In genomic region chr2:53075760-53076159, GRCh38 we compare ENCODE assay signal across 16 cellular contexts.
"Had no signal": no experiment of that assay in that cellular context is flagged by ENCODE, and none has a peak within 500 bp of the region (broad histone marks: within the 10 kb centered on the region; RNA-seq: fewer than 3 reads in every experiment).

No MANE protein-coding gene starts in this region.

- H3K4me3 ChIP-seq: cardiac muscle cell, coronary artery, gastrocnemius medialis, suprapubic skin, upper lobe of right lung had no signal

- H3K27me3 Mint-ChIP-seq: activated CD4-positive, alpha-beta memory T cell treated with anti-CD3 and anti-CD28 coated beads, Interleukin-2, amount 10 ng/mL, durations not matched to agents 7 days and 5 days had no signal

- H3K4me3 Mint-ChIP-seq: activated CD4-positive, alpha-beta memory T cell treated with anti-CD3 and anti-CD28 coated beads, Interleukin-2, amount 10 ng/mL, durations not matched to agents 7 days and 5 days; activated T-helper 1 cell treated with anti-CD3 and anti-CD28 coated beads, Interleukin-12 subunit alpha, Interleukin-12 subunit beta, Interleukin-2, Interleukin-4 antibody, amounts not matched to agents 30 ng/mL and 10 ng/mL and 1 ng/mL, durations not matched to agents 14 hours and 24 hours and 36 hours; nephron progenitor cell had no signal

- H3K9me3 Mint-ChIP-seq: activated T-helper 1 cell treated with anti-CD3 and anti-CD28 coated beads, Interleukin-12 subunit alpha, Interleukin-12 subunit beta, Interleukin-2, Interleukin-4 antibody, amounts not matched to agents 30 ng/mL and 10 ng/mL and 1 ng/mL, durations not matched to agents 14 hours and 24 hours and 36 hours had no signal

- H3K27ac Mint-ChIP-seq: activated CD4-positive, alpha-beta memory T cell treated with anti-CD3 and anti-CD28 coated beads, Interleukin-2, amount 10 ng/mL, durations not matched to agents 7 days and 5 days; activated T-helper 1 cell treated with anti-CD3 and anti-CD28 coated beads, Interleukin-12 subunit alpha, Interleukin-12 subunit beta, Interleukin-2, Interleukin-4 antibody, amounts not matched to agents 30 ng/mL and 10 ng/mL and 1 ng/mL, durations not matched to agents 14 hours and 24 hours and 36 hours; nephron progenitor cell had no signal

- H3K4me1 Mint-ChIP-seq: activated CD4-positive, alpha-beta memory T cell treated with anti-CD3 and anti-CD28 coated beads, Interleukin-2, amount 10 ng/mL, durations not matched to agents 7 days and 5 days; nephron progenitor cell had no signal

- H3K27me3 ChIP-seq: cardiac muscle cell, gastrocnemius medialis, suprapubic skin, upper lobe of right lung had no signal

- H3K9me3 ChIP-seq: gastrocnemius medialis, upper lobe of right lung had no signal

- H3K4me1 ChIP-seq: gastrocnemius medialis, suprapubic skin, upper lobe of right lung had no signal

- ATAC-seq: gastrocnemius medialis; stimulated activated naive CD8-positive, alpha-beta T cell treated with anti-CD3 and anti-CD28 coated beads, Interleukin-15, Interleukin-2, amounts not matched to agents 100 U/mL and 50 U/mL, for 24 hours; upper lobe of right lung had no signal

- H3K27ac ChIP-seq: cardiac muscle cell, coronary artery, gastrocnemius medialis, suprapubic skin, upper lobe of right lung, VCaP had no signal

- DNase-seq: activated CD4-positive, alpha-beta memory T cell treated with anti-CD3 and anti-CD28 coated beads, Interleukin-2, amount 10 ng/mL, durations not matched to agents 7 days and 5 days; activated naive CD4-positive, alpha-beta T cell treated with Interleukin-2 at 50 U/mL for 16 hours; effector CD8-positive, alpha-beta T cell; gastrocnemius medialis; mesendoderm; nephron progenitor cell; stimulated activated CD4-positive, alpha-beta T cell treated with anti-CD3 and anti-CD28 coated beads, Interleukin-4, amount 100 ng/mL, for 1 hour; stimulated activated CD8-positive, alpha-beta memory T cell treated with anti-CD3 and anti-CD28 coated beads, Interleukin-4, amount 100 ng/mL, for 48 hours; stimulated activated naive CD8-positive, alpha-beta T cell treated with anti-CD3 and anti-CD28 coated beads, Interleukin-15, Interleukin-2, amounts not matched to agents 100 U/mL and 50 U/mL, for 24 hours; T1000; upper lobe of right lung had no signal

- H3K36me3 ChIP-seq: cardiac muscle cell, gastrocnemius medialis, suprapubic skin, upper lobe of right lung had no signal
